6 cellular contexts compared by ENCODE assay signal in genomic region chr5:80841026-80841797, GRCh38.
DNase-seq lines count a peak whose midpoint lies in the region; ATAC-seq, FAIRE-seq and TF ChIP-seq lines count a peak whose summit lies in the region.
"Not testable (repeated sequence)": the region's sequence is repeated elsewhere in the genome, so short reads cannot be mapped to it uniquely, and the experiment has no call there.

No MANE protein-coding gene starts in this region.

- ATAC-seq in K562; natural killer cell treated with Interleukin-12 subunit alpha and Interleukin-12 subunit beta and Interleukin-15 and Interleukin-18, amount 100 ng/mL, for 72 hours: not testable (repeated sequence)

- not testable (repeated sequence) for H3K27me3 Mint-ChIP-seq in natural killer cell treated with Interleukin-12 subunit alpha and Interleukin-12 subunit beta and Interleukin-15 and Interleukin-18, amount 100 ng/mL, for 72 hours

- not testable (repeated sequence) for FAIRE-seq in K562 (lab: Jason Lieb, UNC)

- H3K9me3 Mint-ChIP-seq in natural killer cell treated with Interleukin-12 subunit alpha and Interleukin-12 subunit beta and Interleukin-15 and Interleukin-18, amount 100 ng/mL, for 72 hours: not testable (repeated sequence)

- TF ChIP-seq EP300 in K562 (IDR thresholded peaks at IDR 0.05; ENCODE audit: low read length): not testable (repeated sequence)

- H3K9ac ChIP-seq in K562 (ENCODE audit: insufficient read depth in 1 of 2, low read depth in 2 of 2, low read length in 2 of 2): not testable (repeated sequence)

- 79% methylated on average over 2 of the region's 6 CpGs for WGBS in K562 (ENCODE audit: insufficient coverage, low coverage, missing lambda C conversion rate)

- POLR2A ChIA-PET in HEK293 (lab: Yijun Ruan, JAX); K562 (lab: Yijun Ruan, JAX): not testable (repeated sequence)

- not testable (repeated sequence) for H3K36me3 ChIP-seq in HEK293 (ENCODE audit: control insufficient read depth in 2 of 2, insufficient read depth in 1 of 2, low read length in 2 of 2); K562 (ENCODE audit: control insufficient read depth, insufficient read depth, low read length)

- H2AFZ ChIP-seq in K562 (ENCODE audit: low read depth, low read length): not testable (repeated sequence)

- H3K36me3 Mint-ChIP-seq in natural killer cell treated with Interleukin-12 subunit alpha and Interleukin-12 subunit beta and Interleukin-15 and Interleukin-18, amount 100 ng/mL, for 72 hours: peaks cover 40% of the 10 kb centered on the region

- not testable (repeated sequence) for H3K4me3 ChIP-seq in HEK293 (ENCODE audit: low read depth, low read length); K562

- not testable (repeated sequence) for TF ChIP-seq POLR2A in K562 (conservative IDR thresholded peaks at IDR 0.05)

- H3K9me3 ChIP-seq in HEK293 (ENCODE audit: control insufficient read depth, insufficient read depth, low read depth, low read length); K562 (replicated peaks; ENCODE audit: control insufficient read depth, insufficient read depth, low read depth, low read length): not testable (repeated sequence)

- not testable (repeated sequence) for H4K20me1 ChIP-seq in K562 (replicated peaks; ENCODE audit: control insufficient read depth, insufficient read depth, low read length)

- H3K4me3 Mint-ChIP-seq in natural killer cell treated with Interleukin-12 subunit alpha and Interleukin-12 subunit beta and Interleukin-15 and Interleukin-18, amount 100 ng/mL, for 72 hours: peak overlapping the region; percentile 58

- H3K4me1 Mint-ChIP-seq in natural killer cell treated with Interleukin-12 subunit alpha and Interleukin-12 subunit beta and Interleukin-15 and Interleukin-18, amount 100 ng/mL, for 72 hours (ENCODE audit: low read depth in 2 of 2): peaks cover 62 to 70% of the 10 kb centered on the region in 2 donors

- TF ChIP-seq CTCF in HEK293 (tag by site-specific recombination; IDR thresholded peaks at IDR 0.05); K562 (IDR thresholded peaks at IDR 0.05 in 2 of 3, conservative IDR thresholded peaks at IDR 0.05 in 1 of 3; ENCODE audit: insufficient read depth in 2 of 3, low read depth in 1 of 3, low read length in 3 of 3): not testable (repeated sequence)

- DNase-seq in EH (ENCODE audit: low read depth): peak; percentile 54
- peak; percentile 45 for DNase-seq in LHCN-M2 (ENCODE audit: low read depth)
- DNase-seq in MV-4-11 (lab: John Stamatoyannopoulos, UW): peak; percentile 17
- DNase-seq in K562 (ENCODE audit: extremely low read depth in 1 of 4, low spot score in 3 of 4); natural killer cell treated with Interleukin-12 subunit alpha and Interleukin-12 subunit beta and Interleukin-15 and Interleukin-18, amount 100 ng/mL, for 72 hours (ENCODE audit: low spot score): not testable (repeated sequence)

- H3K79me2 ChIP-seq in K562 (ENCODE audit: control insufficient read depth, insufficient read depth, low read length): not testable (repeated sequence)

- not testable (repeated sequence) for H3K27ac ChIP-seq in HEK293 (ENCODE audit: extremely low read depth, low read depth, low read length); K562 (ENCODE audit: extremely low read depth, low read depth, low read length)

- not testable (repeated sequence) for TF ChIP-seq RAD21 in K562 (CRISPR knock-in tag; conservative IDR thresholded peaks at IDR 0.05 in 1 of 2, IDR thresholded peaks at IDR 0.05 in 1 of 2)

- H3K4me2 ChIP-seq in K562 (ENCODE audit: insufficient read depth, low read length): not testable (repeated sequence)

- not testable (repeated sequence) for H3K4me1 ChIP-seq in HEK293 (ENCODE audit: control insufficient read depth, insufficient read depth, low read length); K562 (replicated peaks in 1 of 2; ENCODE audit: control insufficient read depth in 2 of 2, insufficient read depth in 2 of 2, low read length in 2 of 2)

- CTCF ChIA-PET in HEK293 (lab: Yijun Ruan, JAX); K562 (lab: Yijun Ruan, JAX; ENCODE audit: low intra/inter-chr PET ratio): not testable (repeated sequence)

- H3K27ac Mint-ChIP-seq in natural killer cell treated with Interleukin-12 subunit alpha and Interleukin-12 subunit beta and Interleukin-15 and Interleukin-18, amount 100 ng/mL, for 72 hours: peak overlapping the region; percentile 83 to 87

- intact Hi-C loops in K562 (cut with micrococcal nuclease): not testable (repeated sequence)

- H3K9me1 ChIP-seq in K562 (ENCODE audit: control insufficient read depth, insufficient read depth, low read length): not testable (repeated sequence)

- in situ Hi-C loops in K562 (cut with MboI): not testable (repeated sequence)

- not testable (repeated sequence) for H3K27me3 ChIP-seq in K562 (ENCODE audit: control insufficient read depth in 2 of 2, insufficient read depth in 2 of 2, low read length in 2 of 2)

- BruUV-seq in K562 (replicated peaks; lab: Mats Ljungman, UMichigan): not testable (repeated sequence)

TF ChIP-seq in HEK293, 187 proteins besides CTCF, POLR2A, EP300 and RAD21:
- peak; percentile 82 for TF ChIP-seq ZNF146 (tag by site-specific recombination; IDR thresholded peaks at IDR 0.05)

TF ChIP-seq in K562, 482 proteins besides CTCF, POLR2A, EP300 and RAD21:
- TF ChIP-seq ZNF146 (CRISPR knock-in tag; IDR thresholded peaks at IDR 0.05; ENCODE audit: unreplicated experiment): peak; percentile 70
- peak; percentile 22; the same call in 1 of the 2 replicates for TF ChIP-seq BCOR (IDR thresholded peaks at IDR 0.05)
